35 cellular contexts compared by ENCODE assay signal in the genomic region with DNA sequence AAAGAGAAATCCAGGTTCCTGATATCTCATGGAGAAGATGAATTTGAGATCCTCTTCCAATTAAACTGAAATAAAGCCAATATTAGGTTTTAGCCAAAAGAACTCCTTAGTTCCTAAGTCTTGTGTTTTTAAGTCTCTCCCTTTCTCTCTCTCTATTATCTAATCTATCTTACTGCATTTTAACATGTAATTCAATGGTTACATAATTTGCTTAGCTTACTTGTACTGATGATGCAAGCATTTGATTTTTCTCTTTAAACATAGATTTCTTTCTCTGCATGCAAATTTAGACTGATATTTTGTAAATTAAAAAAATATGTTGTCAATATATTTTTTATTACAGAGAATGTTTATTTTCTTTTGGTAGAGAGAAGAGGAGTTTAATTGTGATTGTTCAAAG.
"Had no signal": no experiment of that assay in that cellular context is flagged by ENCODE, and none has a peak within 500 bp of the region (broad histone marks: within the 10 kb centered on the region; RNA-seq: fewer than 3 reads in every experiment).

No MANE protein-coding gene starts in this region.

- H3K4me3 Mint-ChIP-seq: activated B cell treated with CpG ODN at 0.5 μM for 24 hours; activated CD4-positive, alpha-beta memory T cell treated with anti-CD3 and anti-CD28 coated beads for 36 hours; activated CD4-positive, alpha-beta T cell treated with anti-CD3 and anti-CD28 coated beads, Interleukin-2, amount 10 ng/mL, durations not matched to agents 24 days and 14 days; activated CD8-positive, alpha-beta T cell treated with anti-CD3 and anti-CD28 coated beads for 36 hours; activated naive CD4-positive, alpha-beta T cell treated with anti-CD3 and anti-CD28 coated beads, Interleukin-2, amount 10 ng/mL, durations not matched to agents 7 days and 5 days; activated naive CD4-positive, alpha-beta T cell treated with anti-CD3 and anti-CD28 coated beads, Interleukin-2, amount 50 U/mL, for 24 hours; activated naive CD8-positive, alpha-beta T cell; activated naive CD8-positive, alpha-beta T cell treated with anti-CD3 and anti-CD28 coated beads, Interleukin-2, amount 10 ng/mL, durations not matched to agents 7 days and 5 days; activated T-cell treated with anti-CD3 and anti-CD28 coated beads, Interleukin-2, amount 50 U/mL, for 4 hours; activated T-cell treated with anti-CD3 and anti-CD28 coated beads, Interleukin-2, amount 50 U/mL, for 72 hours; activated T-helper 1 cell treated with anti-CD3 and anti-CD28 coated beads, Interleukin-12 subunit alpha, Interleukin-12 subunit beta, Interleukin-2, Interleukin-4 antibody, amounts not matched to agents 30 ng/mL and 10 ng/mL and 1 ng/mL, durations not matched to agents 14 hours and 24 hours and 36 hours; activated T-helper 17 cell treated with anti-CD3 and anti-CD28 coated beads, Interleukin-2, amount 50 U/mL, for 72 hours; T-cell; T-helper 17 cell had no signal

- FAIRE-seq: astrocyte, TTC549 had no signal

- H3K4me1 ChIP-seq: adrenal gland, body of pancreas, breast epithelium had no signal

- H3K9me3 Mint-ChIP-seq: activated B cell treated with CpG ODN at 0.5 μM for 24 hours; activated CD4-positive, alpha-beta memory T cell treated with anti-CD3 and anti-CD28 coated beads for 36 hours; activated CD4-positive, alpha-beta T cell treated with anti-CD3 and anti-CD28 coated beads, Interleukin-2, amount 10 ng/mL, durations not matched to agents 24 days and 14 days; activated CD8-positive, alpha-beta T cell treated with anti-CD3 and anti-CD28 coated beads for 36 hours; activated naive CD4-positive, alpha-beta T cell treated with anti-CD3 and anti-CD28 coated beads, Interleukin-2, amount 10 ng/mL, durations not matched to agents 7 days and 5 days; activated naive CD4-positive, alpha-beta T cell treated with anti-CD3 and anti-CD28 coated beads, Interleukin-2, amount 50 U/mL, for 24 hours; activated naive CD8-positive, alpha-beta T cell treated with anti-CD3 and anti-CD28 coated beads, Interleukin-2, amount 10 ng/mL, durations not matched to agents 7 days and 5 days; activated T-cell treated with anti-CD3 and anti-CD28 coated beads, Interleukin-2, amount 50 U/mL, for 4 hours; activated T-cell treated with anti-CD3 and anti-CD28 coated beads, Interleukin-2, amount 50 U/mL, for 72 hours; activated T-helper 1 cell treated with anti-CD3 and anti-CD28 coated beads, Interleukin-12 subunit alpha, Interleukin-12 subunit beta, Interleukin-2, Interleukin-4 antibody, amounts not matched to agents 30 ng/mL and 10 ng/mL and 1 ng/mL, durations not matched to agents 14 hours and 24 hours and 36 hours; activated T-helper 17 cell treated with anti-CD3 and anti-CD28 coated beads, Interleukin-2, amount 50 U/mL, for 72 hours had no signal

- H3K36me3 ChIP-seq: adrenal gland, brain microvascular endothelial cell, breast epithelium had no signal

- H3K27ac Mint-ChIP-seq: activated B cell treated with CpG ODN at 0.5 μM for 24 hours; activated CD4-positive, alpha-beta memory T cell treated with anti-CD3 and anti-CD28 coated beads for 36 hours; activated CD4-positive, alpha-beta T cell treated with anti-CD3 and anti-CD28 coated beads, Interleukin-2, amount 10 ng/mL, durations not matched to agents 24 days and 14 days; activated CD8-positive, alpha-beta T cell treated with anti-CD3 and anti-CD28 coated beads for 36 hours; activated naive CD4-positive, alpha-beta T cell treated with anti-CD3 and anti-CD28 coated beads, Interleukin-2, amount 10 ng/mL, durations not matched to agents 7 days and 5 days; activated naive CD4-positive, alpha-beta T cell treated with anti-CD3 and anti-CD28 coated beads, Interleukin-2, amount 50 U/mL, for 24 hours; activated naive CD8-positive, alpha-beta T cell; activated naive CD8-positive, alpha-beta T cell treated with anti-CD3 and anti-CD28 coated beads, Interleukin-2, amount 10 ng/mL, durations not matched to agents 7 days and 5 days; activated T-cell treated with anti-CD3 and anti-CD28 coated beads, Interleukin-2, amount 50 U/mL, for 72 hours; activated T-helper 1 cell treated with anti-CD3 and anti-CD28 coated beads, Interleukin-12 subunit alpha, Interleukin-12 subunit beta, Interleukin-2, Interleukin-4 antibody, amounts not matched to agents 30 ng/mL and 10 ng/mL and 1 ng/mL, durations not matched to agents 14 hours and 24 hours and 36 hours; activated T-helper 17 cell treated with anti-CD3 and anti-CD28 coated beads, Interleukin-2, amount 50 U/mL, for 72 hours; T-cell; T-helper 17 cell had no signal

- H3K9me3 ChIP-seq: adrenal gland, body of pancreas, breast epithelium had no signal

- H3K27me3 ChIP-seq: adrenal gland, body of pancreas, brain microvascular endothelial cell, breast epithelium had no signal

- ATAC-seq: activated CD8-positive, alpha-beta T cell treated with anti-CD3 and anti-CD28 coated beads for 36 hours; activated T-cell treated with anti-CD3 and anti-CD28 coated beads, Interleukin-2, amount 50 U/mL, for 4 hours; activated T-cell treated with anti-CD3 and anti-CD28 coated beads, Interleukin-2, amount 50 U/mL, for 72 hours; activated T-helper 17 cell treated with anti-CD3 and anti-CD28 coated beads, Interleukin-2, amount 50 U/mL, for 72 hours; body of pancreas; T-cell; T-helper 17 cell had no signal

- H3K27ac ChIP-seq: adrenal gland, body of pancreas, brain microvascular endothelial cell, breast epithelium, VCaP had no signal

- H3K36me3 Mint-ChIP-seq: activated CD4-positive, alpha-beta memory T cell treated with anti-CD3 and anti-CD28 coated beads for 36 hours; activated naive CD4-positive, alpha-beta T cell treated with anti-CD3 and anti-CD28 coated beads, Interleukin-2, amount 10 ng/mL, durations not matched to agents 7 days and 5 days; activated naive CD4-positive, alpha-beta T cell treated with anti-CD3 and anti-CD28 coated beads, Interleukin-2, amount 50 U/mL, for 24 hours; activated naive CD8-positive, alpha-beta T cell; activated naive CD8-positive, alpha-beta T cell treated with anti-CD3 and anti-CD28 coated beads, Interleukin-2, amount 10 ng/mL, durations not matched to agents 7 days and 5 days; T-cell had no signal

- H3K4me3 ChIP-seq: adrenal gland, body of pancreas, breast epithelium had no signal

- DNase-seq: activated B cell treated with CpG ODN at 0.5 μM for 24 hours; activated CD4-positive, alpha-beta memory T cell treated with anti-CD3 and anti-CD28 coated beads for 36 hours; activated CD4-positive, alpha-beta T cell treated with anti-CD3 and anti-CD28 coated beads for 4 hours; activated CD4-positive, alpha-beta T cell treated with anti-CD3 and anti-CD28 coated beads, Interleukin-2, amount 10 ng/mL, durations not matched to agents 24 days and 14 days; activated CD4-positive, alpha-beta T cell treated with anti-CD3 and anti-CD28 coated beads, Interleukin-2, amount 50 U/mL, for 1 hour; activated CD4-positive, alpha-beta T cell treated with anti-CD3 and anti-CD28 coated beads, Interleukin-2, amount 50 U/mL, for 4 hours; activated CD4-positive, CD25-positive, alpha-beta regulatory T cell treated with anti-CD3 and anti-CD28 coated beads, Interleukin-2, amount 50 U/mL, for 72 hours; activated CD8-positive, alpha-beta memory T cell treated with anti-CD3 and anti-CD28 coated beads, Interleukin-2, amount 50 U/mL, for 4 hours; activated CD8-positive, alpha-beta T cell treated with anti-CD3 and anti-CD28 coated beads for 36 hours; activated effector memory CD4-positive, alpha-beta T cell treated with anti-CD3 and anti-CD28 coated beads, Interleukin-2, amount 50 U/mL, for 16 hours; activated gamma-delta T cell treated with Interleukin-2 at 50 U/mL for 16 hours; activated naive CD4-positive, alpha-beta T cell; activated naive CD4-positive, alpha-beta T cell treated with anti-CD3 and anti-CD28 coated beads, Interleukin-2, amount 10 ng/mL, durations not matched to agents 7 days and 5 days; activated naive CD8-positive, alpha-beta T cell treated with anti-CD3 and anti-CD28 coated beads, Interleukin-2, amount 10 ng/mL, durations not matched to agents 7 days and 5 days; activated T-cell treated with anti-CD3 and anti-CD28 coated beads for 4 hours; activated T-cell treated with anti-CD3 and anti-CD28 coated beads, Interleukin-2, amount 50 U/mL, for 1 hour; activated T-cell treated with anti-CD3 and anti-CD28 coated beads, Interleukin-2, amount 50 U/mL, for 4 hours; activated T-cell treated with anti-CD3 and anti-CD28 coated beads, Interleukin-2, amount 50 U/mL, for 72 hours; adrenal gland; amniotic stem cell; aorta; body of pancreas; brain microvascular endothelial cell; central memory CD4-positive, alpha-beta T cell; T-cell; T-helper 17 cell; T1000 had no signal

- H3K27me3 Mint-ChIP-seq: activated B cell treated with CpG ODN at 0.5 μM for 24 hours; activated CD4-positive, alpha-beta memory T cell treated with anti-CD3 and anti-CD28 coated beads for 36 hours; activated CD4-positive, alpha-beta T cell treated with anti-CD3 and anti-CD28 coated beads, Interleukin-2, amount 10 ng/mL, durations not matched to agents 24 days and 14 days; activated CD8-positive, alpha-beta T cell treated with anti-CD3 and anti-CD28 coated beads for 36 hours; activated naive CD4-positive, alpha-beta T cell treated with anti-CD3 and anti-CD28 coated beads, Interleukin-2, amount 10 ng/mL, durations not matched to agents 7 days and 5 days; activated naive CD4-positive, alpha-beta T cell treated with anti-CD3 and anti-CD28 coated beads, Interleukin-2, amount 50 U/mL, for 24 hours; activated naive CD8-positive, alpha-beta T cell; activated naive CD8-positive, alpha-beta T cell treated with anti-CD3 and anti-CD28 coated beads, Interleukin-2, amount 10 ng/mL, durations not matched to agents 7 days and 5 days; activated T-helper 17 cell treated with anti-CD3 and anti-CD28 coated beads, Interleukin-2, amount 50 U/mL, for 72 hours; T-cell; T-helper 17 cell had no signal

- H3K4me1 Mint-ChIP-seq: activated B cell treated with CpG ODN at 0.5 μM for 24 hours; activated CD4-positive, alpha-beta T cell treated with anti-CD3 and anti-CD28 coated beads, Interleukin-2, amount 10 ng/mL, durations not matched to agents 24 days and 14 days; activated naive CD4-positive, alpha-beta T cell treated with anti-CD3 and anti-CD28 coated beads, Interleukin-2, amount 10 ng/mL, durations not matched to agents 7 days and 5 days; activated naive CD4-positive, alpha-beta T cell treated with anti-CD3 and anti-CD28 coated beads, Interleukin-2, amount 50 U/mL, for 24 hours; activated naive CD8-positive, alpha-beta T cell treated with anti-CD3 and anti-CD28 coated beads, Interleukin-2, amount 10 ng/mL, durations not matched to agents 7 days and 5 days; activated T-helper 17 cell treated with anti-CD3 and anti-CD28 coated beads, Interleukin-2, amount 50 U/mL, for 72 hours; T-cell; T-helper 17 cell had no signal
